8 cellular contexts compared by ENCODE assay signal in the genomic region with DNA sequence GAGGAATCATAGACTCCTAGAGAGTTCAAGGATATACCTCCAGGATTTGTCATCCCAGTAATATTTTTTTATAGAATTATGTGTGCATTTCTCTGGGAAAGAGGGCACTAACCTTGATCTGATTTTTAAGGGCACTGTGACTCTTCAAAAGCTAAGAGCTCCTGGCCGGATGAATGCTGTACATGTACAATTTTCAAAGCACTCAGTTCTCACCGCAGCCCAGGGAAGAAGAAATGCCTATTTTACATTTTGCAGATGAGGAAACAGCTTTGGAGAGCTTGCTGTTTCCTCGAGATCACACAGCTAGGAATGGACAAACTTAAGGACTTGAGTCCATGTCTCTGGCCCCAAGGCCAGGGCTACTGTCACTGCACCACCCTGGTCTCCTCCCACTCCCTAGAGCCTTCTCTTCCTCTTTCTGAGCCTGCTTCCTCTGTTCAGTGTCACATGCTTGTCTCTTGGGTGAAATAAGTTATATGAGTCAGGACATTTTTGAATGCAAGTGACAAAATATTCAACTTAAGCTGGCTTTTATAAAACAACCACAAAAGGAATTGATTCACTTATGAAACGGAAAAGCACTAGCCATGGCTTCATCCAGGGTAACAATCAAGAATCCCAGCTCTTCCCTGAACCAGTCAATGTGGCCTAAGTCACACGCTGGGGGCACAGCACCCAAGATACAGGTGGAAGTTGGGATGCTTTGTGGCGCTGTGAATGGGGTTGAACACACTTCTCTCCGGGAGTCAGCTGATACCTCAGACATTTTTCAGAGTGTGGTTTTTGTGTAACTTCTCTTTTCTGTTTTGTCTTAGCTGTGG. TPM values are rescaled to one million over a fixed set of nuclear protein-coding genes. Genes with fewer than 3 reads are reported as not detected.
DNase-seq lines count a peak whose midpoint lies in the region; ATAC-seq, FAIRE-seq and TF ChIP-seq lines count a peak whose summit lies in the region.

No MANE protein-coding gene starts in this region.

- peak overlapping the region; percentile 86 for H3K4me3 Mint-ChIP-seq in central memory CD8-positive, alpha-beta T cell

- peak; percentile 63 for ATAC-seq in GM21528 (IDR thresholded peaks at IDR 0.05; ENCODE audit: low FRiP score, unreplicated experiment)
- ATAC-seq in central memory CD8-positive, alpha-beta T cell (replicated peaks; ENCODE audit: extremely low read depth, poor library complexity, severe bottlenecking) = peak; percentile 20

- H3K4me3 ChIP-seq in GM06990 (replicated peaks; ENCODE audit: low read depth, low read length) (no peak overlapping the region), skeletal muscle satellite cell (ENCODE audit: low read length) (no peak overlapping the region), kidney (ENCODE audit: low read length in 2 of 2) (no peak overlapping the region)

- intact Hi-C loops in kidney (cut with DNase I) = no loop called here

- peak overlapping the region; percentile 86 for H3K27ac Mint-ChIP-seq in central memory CD8-positive, alpha-beta T cell (ENCODE audit: low read depth)

- no peaks in the 10 kb centered on the region for H3K27me3 Mint-ChIP-seq in central memory CD8-positive, alpha-beta T cell

- FAIRE-seq in kidney (lab: Jason Lieb, UNC) (no peak), HTR-8/SVneo (lab: Jason Lieb, UNC) (no peak)

- H3K9ac ChIP-seq in skeletal muscle satellite cell (ENCODE audit: low read depth, low read length) (peak overlapping the region; percentile 32), kidney (ENCODE audit: low read length in 2 of 2) (no peak overlapping the region)

- H3K4me2 ChIP-seq in skeletal muscle satellite cell (ENCODE audit: low read length) = no peak overlapping the region

- peaks cover 14% of the 10 kb centered on the region for H3K36me3 Mint-ChIP-seq in central memory CD8-positive, alpha-beta T cell (ENCODE audit: insufficient read depth)

- H3K27me3 ChIP-seq in GM06990 (replicated peaks; ENCODE audit: control insufficient read depth, insufficient read depth, low read length) = no peaks in the 10 kb centered on the region
- H3K27me3 ChIP-seq in skeletal muscle satellite cell (ENCODE audit: control insufficient read depth, insufficient read depth, low read length) = peaks cover 27% of the 10 kb centered on the region

- no peaks in the 10 kb centered on the region for H3K9me3 Mint-ChIP-seq in central memory CD8-positive, alpha-beta T cell

- H3K9me3 ChIP-seq in skeletal muscle satellite cell (replicated peaks; ENCODE audit: low read length) (no peaks in the 10 kb centered on the region), kidney (ENCODE audit: control insufficient read depth in 1 of 2, low read length in 2 of 2) (no peaks in the 10 kb centered on the region)

- peaks cover 86% of the 10 kb centered on the region for H3K4me1 Mint-ChIP-seq in central memory CD8-positive, alpha-beta T cell

- TF ChIP-seq CTCF in GM06990 (IDR thresholded peaks at IDR 0.05; ENCODE audit: insufficient read depth, low read length, poor library complexity, severe bottlenecking) (no peak), kidney (IDR thresholded peaks at IDR 0.05; ENCODE audit: borderline replicate concordance, extremely low read depth, insufficient read depth) (no peak)

- peak overlapping the region in 1 of 2 donors; percentile 61 for H3K27ac ChIP-seq in kidney (ENCODE audit: low read depth in 2 of 2, low read length in 2 of 2)

- H3K36me3 ChIP-seq in GM06990 (ENCODE audit: control insufficient read depth, insufficient read depth, low read length) = no peaks in the 10 kb centered on the region
- no peaks in the 10 kb centered on the region for H3K36me3 ChIP-seq in skeletal muscle satellite cell (ENCODE audit: insufficient read depth, low read length)
- H3K36me3 ChIP-seq in kidney (ENCODE audit: control insufficient read depth in 1 of 2, insufficient read depth in 2 of 2, low read length in 2 of 2) = no peaks in the 10 kb centered on the region

- DNase-seq in GM06990 (ENCODE audit: extremely low read depth, insufficient read length) (peak; percentile 59), M059J (ENCODE audit: low read depth) (peak; percentile 64), kidney (no peak), T1000 (lab: John Stamatoyannopoulos, UW) (no peak), HTR-8/SVneo (ENCODE audit: insufficient read length, low spot score) (no peak)
- DNase-seq in central memory CD8-positive, alpha-beta T cell (ENCODE audit: low spot score in 2 of 2) = no peak

- H3K4me1 ChIP-seq in skeletal muscle satellite cell (ENCODE audit: control insufficient read depth, insufficient read depth, low read length) (peaks cover 29% of the 10 kb centered on the region), kidney (ENCODE audit: control insufficient read depth in 1 of 2, insufficient read depth in 1 of 2, low read depth in 1 of 2, low read length in 2 of 2) (peaks cover 0 to 2% of the 10 kb centered on the region in 2 donors)

RNA-seq across cellular contexts. Expression of gene TGFBR1, which starts 45.6 kb away (rescaled TPM):
- 28.9 and 48.1 TPM in 2 replicates for total RNA-seq in M059J (2014; rRNA removed; shearing (Covaris generic))
- total RNA-seq in skeletal muscle satellite cell (2012; rRNA removed) = 16.0 and 16.4 TPM in 2 replicates
- total RNA-seq in kidney = 50.8 TPM
- polyA plus RNA-seq in kidney (ENCODE audit: insufficient read depth, low read depth, low replicate concordance) = 7.9 TPM

Comparison
In these comparisons a context has a peak if more than half of its experiments do, and no peak if none do; other contexts are left out.
1. DNase-seq: peak in GM06990 (single experiment) and M059J (single experiment); none in central memory CD8-positive, alpha-beta T cell (0 of 2), kidney (single experiment), T1000 (single experiment) and HTR-8/SVneo (single experiment).